In the genomic region with DNA sequence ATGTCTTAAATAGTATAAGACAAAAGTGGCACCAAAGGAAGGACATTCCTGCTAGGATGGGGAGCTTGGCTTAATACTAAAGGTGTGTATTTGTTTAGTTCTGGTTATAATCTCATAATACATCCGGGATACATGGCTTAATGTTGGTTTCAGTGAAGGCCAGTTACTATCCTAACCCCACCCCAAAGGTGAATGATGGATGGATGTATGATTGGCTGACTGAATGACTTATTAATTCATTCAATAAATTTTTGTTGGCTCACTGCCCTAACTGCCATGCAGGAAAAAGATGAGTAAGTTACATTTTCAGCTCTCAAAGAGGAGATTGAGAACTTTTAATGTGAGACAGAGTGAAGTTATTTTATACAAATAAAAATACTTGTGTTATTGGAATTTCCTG, we compare ENCODE assay signal across 1 cellular context.
TF ChIP-seq lines count a peak whose summit lies in the region.

No MANE protein-coding gene starts in this region.

TF ChIP-seq in endothelial cell of umbilical vein, 7 proteins besides CTCF, POLR2A, EP300 and RAD21 (continued from another document):
- no peak for TF ChIP-seq POLR2AphosphoS5 (IDR thresholded peaks at IDR 0.05; ENCODE audit: insufficient read depth, low read depth, low read length)
- no peak for TF ChIP-seq MYC (IDR thresholded peaks at IDR 0.05; ENCODE audit: low read depth, low read length)
